In genomic region chr12:4273651-4274395, GRCh38 we compare ENCODE assay signal across 8 cellular contexts.
A peak's percentile ranks its signal among the peaks of the same experiment; 100 is the strongest.
DNase-seq lines count a peak whose midpoint lies in the region; ATAC-seq lines count a peak whose summit lies in the region.

TSS of gene CCND2 (plus strand) at chr12:4273762. CDS start at chr12:4274041, 279 bp downstream.

- peak within 1 kb of the TSS; percentile 77 for H3K4me3 ChIP-seq in HUES48 (ENCODE audit: low read depth, low read length)

- peak within 1 kb of the TSS; percentile 76 for H3K9ac ChIP-seq in HUES48 (ENCODE audit: low read depth, low read length)

- ATAC-seq in GM18873 (IDR thresholded peaks at IDR 0.05; ENCODE audit: low FRiP score, unreplicated experiment), result no peak

- DNase-seq in NCI-H345 (lab: John Stamatoyannopoulos, UW) (peak; percentile 33), NCI-H345 treated with DMSO at 0.1 percent for 48 hours (lab: John Stamatoyannopoulos, UW; ENCODE audit: unreplicated experiment) (no peak), dedifferentiated amniotic fluid mesenchymal stem cell (ENCODE audit: extremely low spot score) (peak; percentile 55), kidney tubule cell (ENCODE audit: low spot score) (peak; percentile 53)
- DNase-seq in activated CD4-positive, alpha-beta T cell treated with anti-CD3 and anti-CD28 coated beads for 4 hours, result peak; percentile 75 to 82
- DNase-seq in stimulated activated CD4-positive, alpha-beta T cell treated with anti-CD3 and anti-CD28 coated beads, Interleukin-15, amount 100 ng/mL, for 1 hour (ENCODE audit: low read depth in 1 of 2, low spot score in 1 of 2), result peak; percentile 49 to 68

- no peaks in the 10 kb centered on the region for H3K9me3 ChIP-seq in HUES48 (ENCODE audit: control insufficient read depth, insufficient read depth, low read length)

- H3K36me3 ChIP-seq in HUES48 (ENCODE audit: control insufficient read depth, insufficient read depth, low read length), result peaks cover 26% of the 10 kb centered on the region

- peak within 1 kb of the TSS; percentile 39 for H3K27ac ChIP-seq in HUES48 (ENCODE audit: low read depth, low read length)

- H3K4me1 ChIP-seq in HUES48 (ENCODE audit: control insufficient read depth, insufficient read depth, low read length), result peaks cover 33% of the 10 kb centered on the region

- peaks cover 54% of the 10 kb centered on the region for H3K27me3 ChIP-seq in HUES48 (ENCODE audit: control insufficient read depth, insufficient read depth, low read length)
